8 cellular contexts compared by ENCODE assay signal in the genomic region with DNA sequence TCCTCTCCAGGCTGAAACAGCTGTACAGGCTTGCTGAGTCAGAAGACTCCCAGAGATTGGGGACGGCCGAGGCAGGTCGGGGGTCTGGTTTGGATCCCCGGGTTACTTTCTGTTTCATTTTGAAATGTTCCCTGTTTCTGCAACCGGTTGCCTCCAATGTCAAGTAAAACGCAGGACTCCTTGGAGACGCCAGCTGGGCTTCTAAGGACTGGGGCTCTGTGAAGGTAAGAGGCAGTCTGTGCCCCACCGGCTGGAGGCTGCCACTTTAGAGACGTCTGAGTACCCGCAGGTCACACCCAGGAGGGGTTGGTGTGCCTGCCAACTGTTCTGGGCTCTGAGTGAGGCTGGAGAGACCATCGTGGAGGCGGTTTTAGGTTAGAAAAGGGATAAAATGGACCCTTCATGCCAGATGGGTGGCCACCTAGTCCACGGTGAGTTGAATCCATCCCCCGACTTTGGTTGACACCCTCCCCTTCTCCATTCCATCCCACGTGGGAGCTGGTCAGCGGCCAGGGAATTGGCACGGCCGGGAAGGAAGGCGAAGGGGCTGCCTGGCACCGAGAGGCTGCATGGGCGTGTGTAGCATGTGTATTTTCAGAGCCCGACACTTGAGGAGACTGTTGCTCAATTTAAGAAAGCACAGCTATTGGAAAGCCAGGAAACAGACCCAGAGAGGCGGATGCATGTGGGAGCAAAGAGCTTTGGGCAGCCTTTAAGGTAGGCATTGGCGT.
A peak's percentile ranks its signal among the peaks of the same experiment; 100 is the strongest.
DNase-seq lines count a peak whose midpoint lies in the region; ATAC-seq and TF ChIP-seq lines count a peak whose summit lies in the region.

No MANE protein-coding gene starts in this region.

- peaks cover 2% of the 10 kb centered on the region for H3K27me3 ChIP-seq in cardiac muscle cell

- H3K27ac ChIP-seq in angular gyrus (ENCODE audit: low read depth, low read length) (peak overlapping the region; percentile 53), cardiac muscle cell (no peak overlapping the region)

- H3K9me3 ChIP-seq in cardiac muscle cell (ENCODE audit: low read depth): no peaks in the 10 kb centered on the region

- ATAC-seq in HG03457 (IDR thresholded peaks at IDR 0.05; ENCODE audit: unreplicated experiment): no peak
- no peak for ATAC-seq in GM18907 (IDR thresholded peaks at IDR 0.05; ENCODE audit: unreplicated experiment)

- peaks cover 44% of the 10 kb centered on the region for H3K4me1 ChIP-seq in cardiac muscle cell (ENCODE audit: low read depth)

- no peaks in the 10 kb centered on the region for H3K36me3 ChIP-seq in cardiac muscle cell

- DNase-seq in SKM-1 treated with dmso at 0.1 percent for 144 hours (lab: John Stamatoyannopoulos, UW; ENCODE audit: unreplicated experiment): peak; percentile 16
- no peak for DNase-seq in SKM-1 (lab: John Stamatoyannopoulos, UW; ENCODE audit: unreplicated experiment)
- DNase-seq in OCI-M1 (lab: John Stamatoyannopoulos, UW): peak; percentile 84
- DNase-seq in cardiac muscle cell (ENCODE audit: low read depth in 1 of 2, low spot score in 1 of 2): peak; percentile 45 to 82
- peak; percentile 64 for DNase-seq in occipital lobe (lab: John Stamatoyannopoulos, UW)

- no peak for TF ChIP-seq CTCF in cardiac muscle cell (IDR thresholded peaks at IDR 0.05; ENCODE audit: low read depth, low read length)

- H3K4me3 ChIP-seq in cardiac muscle cell: peak overlapping the region; percentile 29
